In the genomic region with DNA sequence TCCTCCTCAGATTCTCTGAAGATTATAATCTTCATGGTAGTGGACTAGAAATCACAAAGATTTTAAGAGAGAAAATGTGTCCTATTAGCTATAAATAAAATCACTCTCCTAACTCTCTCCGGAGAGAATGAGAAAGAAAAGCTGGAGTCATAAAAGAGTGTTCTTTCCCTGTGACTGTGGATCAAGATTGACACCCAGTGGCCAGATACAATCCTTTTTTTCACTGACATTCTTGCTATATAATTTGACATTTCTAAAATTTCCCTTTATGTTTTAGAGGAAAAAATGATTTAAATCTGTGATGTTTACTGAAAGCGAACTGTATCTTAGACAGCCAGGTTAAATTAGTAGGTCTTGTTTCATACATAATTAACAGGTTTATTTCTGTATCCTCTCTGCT, we compare ENCODE assay signal across 10 cellular contexts. TPM values are rescaled to one million over a fixed set of nuclear protein-coding genes. Genes with fewer than 3 reads are reported as not detected.
A peak's percentile ranks its signal among the peaks of the same experiment; 100 is the strongest.
DNase-seq lines count a peak whose midpoint lies in the region; ATAC-seq, FAIRE-seq and TF ChIP-seq lines count a peak whose summit lies in the region.
"Had no signal": no experiment of that assay in that cellular context is flagged by ENCODE, and none has a peak within 500 bp of the region (broad histone marks: within the 10 kb centered on the region; RNA-seq: fewer than 3 reads in every experiment).

No MANE protein-coding gene starts in this region.

- no peak overlapping the region for H3K27ac ChIP-seq in mammary epithelial cell (ENCODE audit: insufficient read depth, low read depth, low read length)
- no peak overlapping the region for H3K27ac ChIP-seq in neural cell (ENCODE audit: low read length)

- H3K4me3 Mint-ChIP-seq in WTC11, result no peak overlapping the region

- no peaks in the 10 kb centered on the region for H3K79me2 ChIP-seq in mammary epithelial cell (ENCODE audit: insufficient read depth, low read length)
- H3K79me2 ChIP-seq in neural cell (replicated peaks; ENCODE audit: insufficient read depth, low read length), result no peaks in the 10 kb centered on the region

- ATAC-seq in WTC11, result no peak
- no peak for ATAC-seq in HG02840 (IDR thresholded peaks at IDR 0.05; ENCODE audit: low FRiP score, unreplicated experiment)
- no peak for ATAC-seq in omental fat pad (ENCODE audit: low FRiP score)

- dilution Hi-C loops in mammary epithelial cell (cut with HindIII; ENCODE audit: low sequenced_read_pairs), result no loop called here

- H3K27me3 ChIP-seq in mammary epithelial cell (ENCODE audit: insufficient read depth, low read length) (no peaks in the 10 kb centered on the region), neural cell (ENCODE audit: insufficient read depth, low read depth, low read length) (no peaks in the 10 kb centered on the region)

- TF ChIP-seq CTCF in mammary epithelial cell (conservative IDR thresholded peaks at IDR 0.05 in 1 of 2, IDR thresholded peaks at IDR 0.05 in 1 of 2; ENCODE audit: extremely low read depth in 1 of 2, insufficient read depth in 1 of 2, low read depth in 1 of 2, low read length in 2 of 2), result peak; percentile 29 to 50
- TF ChIP-seq CTCF in neural cell (IDR thresholded peaks at IDR 0.05; ENCODE audit: poor library complexity, severe bottlenecking), result peak; percentile 64
- no peak for TF ChIP-seq CTCF in WTC11 (IDR thresholded peaks at IDR 0.05)
- no peak for TF ChIP-seq CTCF in omental fat pad (IDR thresholded peaks at IDR 0.05)

- H3K36me3 Mint-ChIP-seq in WTC11, result peaks cover 13% of the 10 kb centered on the region

- no peaks in the 10 kb centered on the region for H4K20me1 ChIP-seq in mammary epithelial cell (ENCODE audit: insufficient read depth, low read length)
- no peaks in the 10 kb centered on the region for H4K20me1 ChIP-seq in neural cell (ENCODE audit: insufficient read depth)

- peaks cover 16% of the 10 kb centered on the region for H3K9me3 Mint-ChIP-seq in WTC11

- H3K36me3 ChIP-seq in mammary epithelial cell (ENCODE audit: insufficient read depth, low read length) (no peaks in the 10 kb centered on the region), neural cell (ENCODE audit: insufficient read depth, low read length) (no peaks in the 10 kb centered on the region)

- H3K27me3 Mint-ChIP-seq in WTC11 (ENCODE audit: low read depth), result peaks cover 8% of the 10 kb centered on the region

- TF ChIP-seq EP300 in neural cell (conservative IDR thresholded peaks at IDR 0.05; ENCODE audit: poor library complexity, severe bottlenecking), result no peak

- no TSS peak for BruUV-seq in mammary epithelial cell (replicated peaks; lab: Mats Ljungman, UMichigan)

- peaks cover 7% of the 10 kb centered on the region for H3K4me1 ChIP-seq in mammary epithelial cell (ENCODE audit: insufficient read depth, low read length)

- H3K4me3 ChIP-seq in mammary epithelial cell (replicated peaks in 1 of 3; ENCODE audit: insufficient read depth in 1 of 3, low read depth in 2 of 3, low read length in 3 of 3), result no peak overlapping the region
- H3K4me3 ChIP-seq in neural cell (ENCODE audit: low read length), result no peak overlapping the region

- H3K4me2 ChIP-seq in mammary epithelial cell (ENCODE audit: insufficient read depth, low read depth, low read length) (no peak overlapping the region), neural cell (ENCODE audit: low read length) (no peak overlapping the region)

- H3K9ac ChIP-seq in mammary epithelial cell (ENCODE audit: insufficient read depth, low read length), result no peak overlapping the region
- no peak overlapping the region for H3K9ac ChIP-seq in neural cell (ENCODE audit: low read length)

- peak; percentile 21 for FAIRE-seq in G401.6 (lab: Jason Lieb, UNC)

- H2AFZ ChIP-seq in mammary epithelial cell (ENCODE audit: low read depth, low read length) (no peak overlapping the region), neural cell (ENCODE audit: low read depth, low read length) (no peak overlapping the region)

- no peaks in the 10 kb centered on the region for H3K9me3 ChIP-seq in mammary epithelial cell (replicated peaks; ENCODE audit: insufficient read depth, low read length)
- H3K9me3 ChIP-seq in neural cell (ENCODE audit: low read length), result no peaks in the 10 kb centered on the region

- POLR2A ChIA-PET in WTC11 (lab: Charles Lee), result no interaction called here

- no peaks in the 10 kb centered on the region for H3K9me2 ChIP-seq in neural cell (ENCODE audit: insufficient read depth, low read length)

- peaks cover 19% of the 10 kb centered on the region for H3K4me1 Mint-ChIP-seq in WTC11

- WGBS in mammary epithelial cell (ENCODE audit: low coverage, missing lambda C conversion rate), result 46% methylated on average over 2 of the region's 2 CpGs

- CTCF ChIA-PET in mammary epithelial cell (lab: Charles Lee; ENCODE audit: low non-redundant PET) (interaction anchor here (0.5 to 0.8 kb wide), 3 partner anchors 55 to 326 kb away, joined by 3 to 16 read pairs (median 7); no protein-coding TSS in a partner anchor), WTC11 (lab: Charles Lee) (interaction anchor here (0.6 to 1.8 kb wide), 10 partner anchors 10 to 290 kb away, joined by 3 to 7 read pairs (median 4); no protein-coding TSS in a partner anchor)

- TF ChIP-seq RAD21 in neural cell (conservative IDR thresholded peaks at IDR 0.05), result peak; percentile 74

- no peaks in the 10 kb centered on the region for H3F3A ChIP-seq in neural cell (ENCODE audit: insufficient read depth, low read length, poor library complexity, severe bottlenecking)

- in situ Hi-C loops in mammary epithelial cell (cut with MboI; ENCODE audit: low sequenced_read_pairs in 2 of 2), result loop anchor here (25.0 kb wide), 3 partner anchors 285 to 460 kb away; no protein-coding TSS in a partner anchor

- intact Hi-C loops in mammary epithelial cell (cut with micrococcal nuclease), result loop anchor here (1.0 to 10.0 kb wide), 4 partner anchors 173 to 436 kb away; no protein-coding TSS in a partner anchor

- DNase-seq in NAMALWA (ENCODE audit: low spot score) (peak; percentile 7), mammary epithelial cell (no peak), HuH-7.5 (ENCODE audit: low spot score) (no peak), WTC11 (ENCODE audit: low spot score) (no peak), omental fat pad (ENCODE audit: low spot score) (no peak)
- DNase-seq: stimulated activated CD4-positive, alpha-beta T cell treated with anti-CD3 and anti-CD28 coated beads, Interleukin-15, amount 100 ng/mL, for 24 hours had no signal

- no peak overlapping the region for H3K27ac Mint-ChIP-seq in WTC11

TF ChIP-seq in neural cell, 6 proteins besides CTCF, POLR2A, EP300 and RAD21:
- TF ChIP-seq, protein P1, sequence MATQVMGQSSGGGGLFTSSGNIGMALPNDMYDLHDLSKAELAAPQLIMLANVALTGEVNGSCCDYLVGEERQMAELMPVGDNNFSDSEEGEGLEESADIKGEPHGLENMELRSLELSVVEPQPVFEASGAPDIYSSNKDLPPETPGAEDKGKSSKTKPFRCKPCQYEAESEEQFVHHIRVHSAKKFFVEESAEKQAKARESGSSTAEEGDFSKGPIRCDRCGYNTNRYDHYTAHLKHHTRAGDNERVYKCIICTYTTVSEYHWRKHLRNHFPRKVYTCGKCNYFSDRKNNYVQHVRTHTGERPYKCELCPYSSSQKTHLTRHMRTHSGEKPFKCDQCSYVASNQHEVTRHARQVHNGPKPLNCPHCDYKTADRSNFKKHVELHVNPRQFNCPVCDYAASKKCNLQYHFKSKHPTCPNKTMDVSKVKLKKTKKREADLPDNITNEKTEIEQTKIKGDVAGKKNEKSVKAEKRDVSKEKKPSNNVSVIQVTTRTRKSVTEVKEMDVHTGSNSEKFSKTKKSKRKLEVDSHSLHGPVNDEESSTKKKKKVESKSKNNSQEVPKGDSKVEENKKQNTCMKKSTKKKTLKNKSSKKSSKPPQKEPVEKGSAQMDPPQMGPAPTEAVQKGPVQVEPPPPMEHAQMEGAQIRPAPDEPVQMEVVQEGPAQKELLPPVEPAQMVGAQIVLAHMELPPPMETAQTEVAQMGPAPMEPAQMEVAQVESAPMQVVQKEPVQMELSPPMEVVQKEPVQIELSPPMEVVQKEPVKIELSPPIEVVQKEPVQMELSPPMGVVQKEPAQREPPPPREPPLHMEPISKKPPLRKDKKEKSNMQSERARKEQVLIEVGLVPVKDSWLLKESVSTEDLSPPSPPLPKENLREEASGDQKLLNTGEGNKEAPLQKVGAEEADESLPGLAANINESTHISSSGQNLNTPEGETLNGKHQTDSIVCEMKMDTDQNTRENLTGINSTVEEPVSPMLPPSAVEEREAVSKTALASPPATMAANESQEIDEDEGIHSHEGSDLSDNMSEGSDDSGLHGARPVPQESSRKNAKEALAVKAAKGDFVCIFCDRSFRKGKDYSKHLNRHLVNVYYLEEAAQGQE (IDR thresholded peaks at IDR 0.05; ENCODE audit: borderline replicate concordance), result no peak
- TF ChIP-seq SMC3 (conservative IDR thresholded peaks at IDR 0.05; ENCODE audit: poor library complexity), result peak; percentile 68

TF ChIP-seq in WTC11, 78 proteins besides CTCF, POLR2A, EP300 and RAD21 (continues in another document):
- TF ChIP-seq MYBL2 (CRISPR knock-in tag; IDR thresholded peaks at IDR 0.05) (no peak), ZSCAN18 (CRISPR knock-in tag; IDR thresholded peaks at IDR 0.05) (no peak), FOXK1 (CRISPR knock-in tag; IDR thresholded peaks at IDR 0.05) (no peak), MXD4 (CRISPR knock-in tag; IDR thresholded peaks at IDR 0.05; ENCODE audit: borderline replicate concordance) (no peak)

RNA-seq across cellular contexts. Expression of gene LRP2, which starts 35.4 kb away (rescaled TPM):
- not detected for total RNA-seq in mammary epithelial cell
- polyA plus RNA-seq in mammary epithelial cell, result under 0.01 TPM
- polyA minus RNA-seq in mammary epithelial cell, result 0.93 TPM
- polyA plus RNA-seq in neural cell, result 1.8 and 4.1 TPM in 2 replicates
- polyA minus RNA-seq in neural cell, result 4.9 and 6.3 TPM in 2 replicates
- 0.59 to 1.2 TPM (median 1.0 TPM) in 3 replicates for total RNA-seq in WTC11 (2021)
- total RNA-seq in omental fat pad, result 10 to 100 TPM in 3 of 4 donors, not detected in 1; 12.2 to 58.3 (median 14.1) TPM
- total RNA-seq: RPMI7951 had no signal

Comparison
In these comparisons a context has a peak if more than half of its experiments do, and no peak if none do; other contexts are left out.
1. CTCF ChIP-seq: peak in mammary epithelial cell (2 of 2) and neural cell (single experiment); none in WTC11 (single experiment) and omental fat pad (0 of 3).